Comparison of ENCODE assay signal across 19 cellular contexts in the genomic region with DNA sequence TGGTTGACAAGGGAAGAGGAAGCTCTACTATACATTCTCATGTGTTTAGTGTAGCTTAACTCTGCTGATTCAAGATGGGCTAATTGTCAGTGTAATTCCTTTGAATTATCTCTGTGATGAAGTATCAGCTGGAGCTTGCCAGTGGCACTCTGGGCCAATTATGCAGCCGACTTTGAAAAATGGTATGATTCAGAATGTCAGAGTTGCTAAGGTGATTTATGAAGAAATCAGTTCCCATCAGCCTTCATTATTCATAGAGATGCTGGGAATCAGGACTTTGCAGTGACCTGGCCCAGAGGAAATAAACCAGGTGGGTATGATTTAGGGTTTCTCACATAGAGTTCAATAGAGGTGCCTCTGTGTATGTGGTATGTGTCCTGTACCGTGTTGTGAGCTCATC. TPM values are rescaled to one million over a fixed set of nuclear protein-coding genes. Genes with fewer than 3 reads are reported as not detected.
DNase-seq lines count a peak whose midpoint lies in the region; ATAC-seq, FAIRE-seq and TF ChIP-seq lines count a peak whose summit lies in the region.
"Had no signal": no experiment of that assay in that cellular context is flagged by ENCODE, and none has a peak within 500 bp of the region (broad histone marks: within the 10 kb centered on the region; RNA-seq: fewer than 3 reads in every experiment).

No MANE protein-coding gene starts in this region.

- no TSS peak for BruUV-seq in IMR-90 (replicated peaks; lab: Mats Ljungman, UMichigan)

- H2AK9ac ChIP-seq in IMR-90 (replicated peaks; ENCODE audit: low read depth, low read length, poor library complexity): no peak overlapping the region

- H3K9me3 Mint-ChIP-seq in CD4-positive, CD25-positive, alpha-beta regulatory T cell: no peaks in the 10 kb centered on the region
- peaks cover 9% of the 10 kb centered on the region for H3K9me3 Mint-ChIP-seq in astrocyte (ENCODE audit: unreplicated experiment)
- H3K9me3 Mint-ChIP-seq: activated CD4-positive, alpha-beta T cell treated with anti-CD3 and anti-CD28 coated beads, Interleukin-2, amount 10 ng/mL, durations not matched to agents 7 days and 5 days had no signal

- H3K36me3 ChIP-seq in CD4-positive, CD25-positive, alpha-beta regulatory T cell (ENCODE audit: control insufficient read depth, insufficient read depth, low read length): peaks cover 73% of the 10 kb centered on the region
- no peaks in the 10 kb centered on the region for H3K36me3 ChIP-seq in IMR-90 (ENCODE audit: control insufficient read depth, insufficient read depth, low read length)
- peaks cover 3% of the 10 kb centered on the region for H3K36me3 ChIP-seq in astrocyte (ENCODE audit: insufficient read depth, low read length)

- intact Hi-C loops in IMR-90 (cut with micrococcal nuclease): no loop called here

- no peak overlapping the region for H3K23ac ChIP-seq in IMR-90 (ENCODE audit: low read depth, low read length)

- TF ChIP-seq RAD21 in IMR-90 (IDR thresholded peaks at IDR 0.05; ENCODE audit: low read length): no peak

- no peaks in the 10 kb centered on the region for H4K20me1 ChIP-seq in IMR-90 (ENCODE audit: insufficient read depth, low read length)
- H4K20me1 ChIP-seq in astrocyte (ENCODE audit: insufficient read depth, low read length): peaks cover 11% of the 10 kb centered on the region

- WGBS in IMR-90 (ENCODE audit: extremely low coverage in 2 of 2, insufficient read length in 1 of 2), 2 experiments: no CpG with 5 or more reads among the region's 2 CpGs

- H4K91ac ChIP-seq in IMR-90 (ENCODE audit: insufficient read depth, low read depth, low read length): no peak overlapping the region; the same call in 1 of the 2 replicates

- CTCF ChIA-PET in IMR-90 (lab: Yijun Ruan, JAX): no interaction called here

- TF ChIP-seq CTCF in IMR-90 (conservative IDR thresholded peaks at IDR 0.05; ENCODE audit: low read depth, low read length): no peak
- TF ChIP-seq CTCF in astrocyte (IDR thresholded peaks at IDR 0.05; ENCODE audit: insufficient read depth, low read depth, low read length): no peak

- H3K4ac ChIP-seq in IMR-90 (ENCODE audit: low read depth, low read length): no peak overlapping the region

- H3K27ac ChIP-seq in CD4-positive, CD25-positive, alpha-beta regulatory T cell (ENCODE audit: insufficient read depth, low read length, poor library complexity, severe bottlenecking): no peak overlapping the region
- H3K27ac ChIP-seq in IMR-90 (ENCODE audit: insufficient read depth, low read length) (no peak overlapping the region), astrocyte (ENCODE audit: low read depth, low read length) (no peak overlapping the region)
- H3K27ac ChIP-seq: KMS-11, psoas muscle, stomach had no signal

- H3K4me2 ChIP-seq in IMR-90 (ENCODE audit: low read depth, low read length) (no peak overlapping the region), astrocyte (ENCODE audit: low read length) (no peak overlapping the region)
- H3K4me2 ChIP-seq: KMS-11 had no signal

- H3K36me3 Mint-ChIP-seq in CD4-positive, CD25-positive, alpha-beta regulatory T cell: peaks cover 56% of the 10 kb centered on the region
- H3K36me3 Mint-ChIP-seq in astrocyte (ENCODE audit: low read depth, unreplicated experiment): peaks cover 9% of the 10 kb centered on the region

- peak overlapping the region in 1 of 2 experiments; percentile 30; a peak in 1 of 4 replicates for H4K8ac ChIP-seq in IMR-90 (ENCODE audit: low read depth in 2 of 2, low read length in 2 of 2)

- in situ Hi-C loops in IMR-90 (cut with MboI; ENCODE audit: low sequenced_read_pairs): no loop called here
- in situ Hi-C loops in KBM-7 (cut with MboI; ENCODE audit: low pct_unique_long_range_greater_than_20kb, low sequenced_read_pairs): no loop called here

- dilution Hi-C loops in IMR-90 (cut with HindIII; ENCODE audit: low sequenced_read_pairs, unreplicated experiment): no loop called here

- peaks cover 19% of the 10 kb centered on the region for H3K4me1 ChIP-seq in CD4-positive, CD25-positive, alpha-beta regulatory T cell (ENCODE audit: control insufficient read depth, insufficient read depth, low read length, poor library complexity, severe bottlenecking)
- H3K4me1 ChIP-seq in IMR-90 (ENCODE audit: control insufficient read depth, insufficient read depth, low read length) (peaks cover 19% of the 10 kb centered on the region; the same call in 1 of the 2 replicates), astrocyte (ENCODE audit: insufficient read depth, low read length) (no peaks in the 10 kb centered on the region)

- H3K9ac ChIP-seq in IMR-90 (ENCODE audit: low read depth, low read length) (no peak overlapping the region), astrocyte (ENCODE audit: low read length) (no peak overlapping the region)
- H3K9ac ChIP-seq: KMS-11 had no signal

- H3K79me2 ChIP-seq in astrocyte (ENCODE audit: insufficient read depth, low read length): peaks cover 12% of the 10 kb centered on the region

- no peak overlapping the region for H2BK120ac ChIP-seq in IMR-90 (ENCODE audit: low read depth, low read length)

- no peaks in the 10 kb centered on the region for H3K27me3 Mint-ChIP-seq in CD4-positive, CD25-positive, alpha-beta regulatory T cell
- no peaks in the 10 kb centered on the region for H3K27me3 Mint-ChIP-seq in astrocyte (ENCODE audit: low read depth, unreplicated experiment)
- H3K27me3 Mint-ChIP-seq: activated CD4-positive, alpha-beta T cell treated with anti-CD3 and anti-CD28 coated beads, Interleukin-2, amount 10 ng/mL, durations not matched to agents 7 days and 5 days had no signal

- FAIRE-seq in astrocyte (lab: Jason Lieb, UNC): no peak

- H3K14ac ChIP-seq in IMR-90 (replicated peaks; ENCODE audit: low read depth, low read length): no peak overlapping the region

- H3K9me1 ChIP-seq in IMR-90 (ENCODE audit: insufficient read depth, low read length): peaks cover 6% of the 10 kb centered on the region

- peaks cover 45 to 82% (median 62%) of the 10 kb centered on the region in 4 donors for H3K4me1 Mint-ChIP-seq in CD4-positive, CD25-positive, alpha-beta regulatory T cell
- H3K4me1 Mint-ChIP-seq in astrocyte (ENCODE audit: low read depth, unreplicated experiment): peaks cover 8% of the 10 kb centered on the region

- no peak overlapping the region; the same call in 2 of the 3 replicates for H2BK15ac ChIP-seq in IMR-90 (ENCODE audit: low read depth, low read length)

- peak overlapping the region; percentile 75; the same call in 1 of the 2 replicates for H3K18ac ChIP-seq in IMR-90 (ENCODE audit: low read depth, low read length)

- H3K27me3 ChIP-seq in CD4-positive, CD25-positive, alpha-beta regulatory T cell (ENCODE audit: control insufficient read depth, insufficient read depth, low read length): no peaks in the 10 kb centered on the region
- H3K27me3 ChIP-seq in IMR-90 (ENCODE audit: control insufficient read depth, insufficient read depth, low read length) (no peaks in the 10 kb centered on the region), astrocyte (ENCODE audit: insufficient read depth, low read length) (no peaks in the 10 kb centered on the region)
- H3K27me3 ChIP-seq: stomach had no signal

- H3K4me3 Mint-ChIP-seq in CD4-positive, CD25-positive, alpha-beta regulatory T cell: peak overlapping the region in 2 of 4 donors; percentile 4 to 7
- H3K4me3 Mint-ChIP-seq in astrocyte (ENCODE audit: unreplicated experiment): no peak overlapping the region
- H3K4me3 Mint-ChIP-seq: activated CD4-positive, alpha-beta T cell treated with anti-CD3 and anti-CD28 coated beads, Interleukin-2, amount 10 ng/mL, durations not matched to agents 7 days and 5 days had no signal

- no peak overlapping the region for H2AK5ac ChIP-seq in IMR-90 (ENCODE audit: low read depth, low read length)

- H3K27ac Mint-ChIP-seq in CD4-positive, CD25-positive, alpha-beta regulatory T cell: peak overlapping the region in 2 of 3 donors; percentile 57 to 67
- H3K27ac Mint-ChIP-seq in astrocyte (ENCODE audit: unreplicated experiment): no peak overlapping the region
- H3K27ac Mint-ChIP-seq: activated CD4-positive, alpha-beta T cell treated with anti-CD3 and anti-CD28 coated beads, Interleukin-2, amount 10 ng/mL, durations not matched to agents 7 days and 5 days had no signal

- no peak overlapping the region for H3K56ac ChIP-seq in IMR-90 (ENCODE audit: extremely low read depth, insufficient read depth, low read length)

- POLR2A ChIA-PET in IMR-90 (lab: Charles Lee; ENCODE audit: unreplicated experiment): interaction anchor here (0.6 kb wide), 1 partner anchor 62 kb away, joined by 3 read pairs; no protein-coding TSS in a partner anchor

- no peaks in the 10 kb centered on the region for H3K9me3 ChIP-seq in CD4-positive, CD25-positive, alpha-beta regulatory T cell (ENCODE audit: control insufficient read depth in 2 of 2, low read length in 2 of 2)
- H3K9me3 ChIP-seq in IMR-90 (ENCODE audit: control insufficient read depth, insufficient read depth, low read length) (no peaks in the 10 kb centered on the region), astrocyte (ENCODE audit: insufficient read depth, low read depth, low read length) (no peaks in the 10 kb centered on the region)
- H3K9me3 ChIP-seq: psoas muscle, stomach had no signal

- no peak for TF ChIP-seq POLR2A in IMR-90 (IDR thresholded peaks at IDR 0.05; ENCODE audit: low read depth, low read length)

- no peak overlapping the region for H3K4me3 ChIP-seq in CD4-positive, CD25-positive, alpha-beta regulatory T cell (ENCODE audit: low read depth, low read length)
- H3K4me3 ChIP-seq in IMR-90 (ENCODE audit: insufficient read depth, low read depth, low read length): no peak overlapping the region
- H3K4me3 ChIP-seq in astrocyte (ENCODE audit: insufficient read depth, low read depth, low read length): no peak overlapping the region
- H3K4me3 ChIP-seq: psoas muscle, stomach had no signal

- H2BK20ac ChIP-seq in IMR-90 (ENCODE audit: low read depth, low read length): no peak overlapping the region

- DNase-seq in CD4-positive, CD25-positive, alpha-beta regulatory T cell: no peak
- no peak for DNase-seq in IMR-90
- DNase-seq in astrocyte (ENCODE audit: low read depth): peak; percentile 49
- DNase-seq in kidney tubule cell (ENCODE audit: low spot score): peak; percentile 55
- DNase-seq in COLO668 (lab: John Stamatoyannopoulos, UW; ENCODE audit: unreplicated experiment): no peak
- DNase-seq in KBM-7: no peak
- DNase-seq in NCI-H446 treated with DMSO at 0.1 percent for 48 hours (lab: John Stamatoyannopoulos, UW): no peak
- DNase-seq: activated CD4-positive, alpha-beta T cell treated with anti-CD3 and anti-CD28 coated beads, Interleukin-2, amount 10 ng/mL, durations not matched to agents 7 days and 5 days; AML-193; dermis blood vessel endothelial cell; hypothalamus; NCI-H146; NCI-H510A; psoas muscle; stomach had no signal

- ATAC-seq in CD4-positive, CD25-positive, alpha-beta regulatory T cell (ENCODE audit: low read depth in 2 of 2): no peak
- ATAC-seq in IMR-90 (ENCODE audit: low read depth) (peak; percentile 24; the same call in 1 of the 2 replicates), HG02798 (IDR thresholded peaks at IDR 0.05; ENCODE audit: poor library complexity, unreplicated experiment) (no peak)
- ATAC-seq: psoas muscle had no signal

- H4K5ac ChIP-seq in IMR-90 (ENCODE audit: low read depth, low read length): no peak overlapping the region; the same call in 1 of the 2 replicates

- H3K79me1 ChIP-seq in IMR-90 (ENCODE audit: low read depth in 1 of 2, low read length in 2 of 2): peaks cover 18 to 25% of the 10 kb centered on the region in 2 experiments

- H2AFZ ChIP-seq in IMR-90 (replicated peaks; ENCODE audit: low read length, poor library complexity): no peak overlapping the region
- H2AFZ ChIP-seq in astrocyte (ENCODE audit: low read depth, low read length): no peak overlapping the region

- H2BK5ac ChIP-seq in IMR-90 (ENCODE audit: low read depth, low read length, poor library complexity, severe bottlenecking): peak overlapping the region; percentile 62

RNA-seq across cellular contexts. Expression of gene KCNS1, which starts 33.4 kb away (rescaled TPM):
- not detected for total RNA-seq in CD4-positive, CD25-positive, alpha-beta regulatory T cell
- under 1 TPM; 0.09 to 0.20 (median 0.17) TPM for polyA plus RNA-seq in CD4-positive, CD25-positive, alpha-beta regulatory T cell
- total RNA-seq in IMR-90 (2012; rRNA removed) (0.54 and 0.56 TPM in 2 replicates), astrocyte (2.2 and 2.3 TPM in 2 replicates)
- polyA plus RNA-seq in IMR-90 (2012; rRNA removed): 0.46 and 0.62 TPM in 2 replicates
- polyA plus RNA-seq in IMR-90 (2012; cell fraction: cytosol; rRNA removed): 0.48 and 0.85 TPM in 2 replicates
- polyA plus RNA-seq in IMR-90 (2012; cell fraction: nucleus; rRNA removed; ENCODE audit: low replicate concordance): 0.33 and 0.55 TPM in 2 replicates
- total RNA-seq: activated CD4-positive, alpha-beta T cell treated with anti-CD3 and anti-CD28 coated beads, Interleukin-2, amount 10 ng/mL, durations not matched to agents 7 days and 5 days; psoas muscle; stomach had no signal

RNA-seq across cellular contexts. Expression of gene WFDC5, which starts 47.4 kb away (rescaled TPM):
- not detected for total RNA-seq in CD4-positive, CD25-positive, alpha-beta regulatory T cell
- not detected for polyA plus RNA-seq in CD4-positive, CD25-positive, alpha-beta regulatory T cell
- total RNA-seq in IMR-90 (2012; rRNA removed): not detected in 2 replicates
- not detected in 2 replicates for polyA plus RNA-seq in IMR-90 (2012; rRNA removed)
- polyA plus RNA-seq in IMR-90 (2012; cell fraction: cytosol; rRNA removed): not detected in 2 replicates
- not detected in 2 replicates for polyA plus RNA-seq in IMR-90 (2012; cell fraction: nucleus; rRNA removed; ENCODE audit: low replicate concordance)
- total RNA-seq in astrocyte: not detected in 2 replicates
- total RNA-seq: activated CD4-positive, alpha-beta T cell treated with anti-CD3 and anti-CD28 coated beads, Interleukin-2, amount 10 ng/mL, durations not matched to agents 7 days and 5 days; dermis blood vessel endothelial cell; fibroblast of lung; psoas muscle; SK-MEL-5; stomach had no signal
- polyA plus RNA-seq: fibroblast of lung, psoas muscle had no signal

RNA-seq across cellular contexts. Expression of gene WFDC12, which starts 56.7 kb away (rescaled TPM):
- not detected for total RNA-seq in CD4-positive, CD25-positive, alpha-beta regulatory T cell
- not detected for polyA plus RNA-seq in CD4-positive, CD25-positive, alpha-beta regulatory T cell
- not detected in 2 replicates for total RNA-seq in IMR-90 (2012; rRNA removed)
- not detected in 2 replicates for polyA plus RNA-seq in IMR-90 (2012; rRNA removed)
- polyA plus RNA-seq in IMR-90 (2012; cell fraction: cytosol; rRNA removed): not detected in 2 replicates
- polyA plus RNA-seq in IMR-90 (2012; cell fraction: nucleus; rRNA removed; ENCODE audit: low replicate concordance): not detected in 2 replicates
- not detected in 2 replicates for total RNA-seq in astrocyte
- total RNA-seq: activated CD4-positive, alpha-beta T cell treated with anti-CD3 and anti-CD28 coated beads, Interleukin-2, amount 10 ng/mL, durations not matched to agents 7 days and 5 days; dermis blood vessel endothelial cell; fibroblast of lung; psoas muscle; SK-MEL-5; stomach had no signal
- polyA plus RNA-seq: fibroblast of lung, psoas muscle had no signal

Comparison
In these comparisons a context has a peak if more than half of its experiments do, and no peak if none do; other contexts are left out.
1. DNase-seq: peak in astrocyte (single experiment) and kidney tubule cell (single experiment); none in CD4-positive, CD25-positive, alpha-beta regulatory T cell (0 of 3), IMR-90 (single experiment), COLO668 (single experiment), KBM-7 (single experiment) and NCI-H446 treated with DMSO at 0.1 percent for 48 hours (single experiment).